9 cellular contexts compared by ENCODE assay signal in the genomic region with DNA sequence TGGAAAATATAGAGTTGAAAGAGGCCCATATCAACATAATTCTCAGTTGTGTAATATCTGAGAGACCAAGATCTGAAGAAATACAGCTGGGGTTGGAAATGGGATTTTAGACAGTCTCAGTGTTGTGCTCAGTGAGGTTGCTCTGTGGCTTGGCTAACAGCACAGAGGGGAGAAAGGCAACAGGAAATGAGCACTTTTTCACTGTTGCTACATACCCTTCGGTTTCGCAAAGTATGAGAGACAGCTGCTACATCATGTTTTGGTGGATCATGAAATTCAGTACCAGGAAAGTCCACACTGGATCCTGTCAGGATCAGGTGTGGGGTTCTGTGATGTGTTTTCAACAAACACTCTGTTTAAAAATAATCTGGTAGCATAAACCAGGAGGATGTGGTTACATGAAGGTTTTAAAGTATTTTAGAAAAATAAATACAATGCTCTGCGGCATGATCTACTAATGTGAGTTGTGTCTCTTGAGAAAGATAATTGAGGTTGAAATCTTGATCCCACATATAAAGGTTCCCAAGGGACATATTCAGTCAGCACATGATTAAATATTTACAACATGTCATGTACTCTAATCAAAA. TPM values are rescaled to one million over a fixed set of nuclear protein-coding genes. Genes with fewer than 3 reads are reported as not detected.
DNase-seq lines count a peak whose midpoint lies in the region; ATAC-seq and TF ChIP-seq lines count a peak whose summit lies in the region.
"Had no signal": no experiment of that assay in that cellular context is flagged by ENCODE, and none has a peak within 500 bp of the region (broad histone marks: within the 10 kb centered on the region; RNA-seq: fewer than 3 reads in every experiment).

No MANE protein-coding gene starts in this region.

- no peaks in the 10 kb centered on the region for H3K27me3 ChIP-seq in SK-N-SH (ENCODE audit: insufficient read depth)
- H3K27me3 ChIP-seq in gastroesophageal sphincter, result no peaks in the 10 kb centered on the region

- H3K4me1 ChIP-seq in SK-N-SH (ENCODE audit: control insufficient read depth in 1 of 2, insufficient read depth in 2 of 2, low read depth in 1 of 2, low read length in 1 of 2), result peaks cover 0 to 7% of the 10 kb centered on the region in 2 experiments; a peak in 2 of 4 replicates
- H3K4me1 ChIP-seq in gastroesophageal sphincter, result peaks cover 0 to 3% (median 0%) of the 10 kb centered on the region in 3 donors
- H3K4me1 ChIP-seq: A549 had no signal

- CTCF ChIA-PET in SK-N-SH (lab: Yijun Ruan, JAX), result interaction anchor here (1.5 kb wide), 1 partner anchor 75 kb away, joined by 3 read pairs; no protein-coding TSS in a partner anchor

- H3K27ac ChIP-seq in SK-N-SH (ENCODE audit: low read depth in 2 of 2, low read length in 1 of 2) (no peak overlapping the region), gastroesophageal sphincter (peak overlapping the region in 3 of 4 donors; percentile 16 to 44 (median 33))
- H3K27ac ChIP-seq: A549 had no signal

- no peaks in the 10 kb centered on the region for H3K79me2 ChIP-seq in SK-N-SH (ENCODE audit: insufficient read depth)

- no peak for TF ChIP-seq POLR2A in gastroesophageal sphincter (IDR thresholded peaks at IDR 0.05)

- H3K36me3 ChIP-seq in SK-N-SH (replicated peaks in 1 of 2; ENCODE audit: control insufficient read depth in 1 of 2, insufficient read depth in 2 of 2, low read length in 1 of 2) (no peaks in the 10 kb centered on the region), gastroesophageal sphincter (no peaks in the 10 kb centered on the region)

- POLR2A ChIA-PET in SK-N-SH (lab: Yijun Ruan, JAX), result no interaction called here

- no peaks in the 10 kb centered on the region for H3F3A ChIP-seq in SK-N-SH (replicated peaks; ENCODE audit: insufficient read depth)

- H3K9me3 Mint-ChIP-seq in endothelial cell (ENCODE audit: unreplicated experiment), result no peaks in the 10 kb centered on the region

- H4K20me1 ChIP-seq in SK-N-SH (ENCODE audit: insufficient read depth), result no peaks in the 10 kb centered on the region

- no peak overlapping the region for H3K9ac ChIP-seq in SK-N-SH

- H2AFZ ChIP-seq in SK-N-SH (ENCODE audit: low read depth), result 0 out of 2 replicates have a peak overlapping the region, but pooled peaks have one; percentile 6

- H3K27me3 Mint-ChIP-seq in endothelial cell (ENCODE audit: unreplicated experiment), result peaks cover 2% of the 10 kb centered on the region

- H3K4me2 ChIP-seq in SK-N-SH, result no peak overlapping the region
- H3K4me2 ChIP-seq: A549 had no signal

- H3K9me3 ChIP-seq in SK-N-SH (no peaks in the 10 kb centered on the region), gastroesophageal sphincter (no peaks in the 10 kb centered on the region)
- H3K9me3 ChIP-seq: A549 had no signal

- H3K4me3 Mint-ChIP-seq in endothelial cell (ENCODE audit: unreplicated experiment), result no peak overlapping the region

- no peak for ATAC-seq in SK-N-SH treated with all-trans-retinoic acid at 6 μM for 48 hours
- peak; percentile 92 for ATAC-seq in HG02642 (IDR thresholded peaks at IDR 0.05; ENCODE audit: poor library complexity, unreplicated experiment)
- ATAC-seq in gastroesophageal sphincter, result peak; percentile 95
- ATAC-seq: A549 had no signal

- TF ChIP-seq EP300 in SK-N-SH (IDR thresholded peaks at IDR 0.05; ENCODE audit: borderline replicate concordance in 1 of 2, low read depth in 1 of 2, low read length in 1 of 2) (no peak), gastroesophageal sphincter (IDR thresholded peaks at IDR 0.05) (no peak)

- no peak overlapping the region for H3K4me3 ChIP-seq in SK-N-SH (ENCODE audit: low read depth in 2 of 2, low read length in 1 of 2)
- no peak overlapping the region for H3K4me3 ChIP-seq in gastroesophageal sphincter
- H3K4me3 ChIP-seq: A549 had no signal

- no peaks in the 10 kb centered on the region for H3K9me2 ChIP-seq in SK-N-SH

- DNase-seq in SK-N-SH (no peak), NCI-H2171 treated with DMSO at 0.1 percent for 48 hours (lab: John Stamatoyannopoulos, UW) (peak; percentile 50), SW480 (ENCODE audit: low spot score) (no peak), endothelial cell (ENCODE audit: low spot score) (no peak), NCI-H2227 (lab: John Stamatoyannopoulos, UW; ENCODE audit: unreplicated experiment) (no peak)

- 81% methylated on average over 3 of the region's 3 CpGs for WGBS in SK-N-SH (ENCODE audit: low lambda C conversion rate)
- 63 to 64% methylated on average over 2 to 3 of the region's 3 CpGs for WGBS in gastroesophageal sphincter (ENCODE audit: low coverage in 1 of 2), 2 donors

- TF ChIP-seq CTCF in SK-N-SH (IDR thresholded peaks at IDR 0.05) (no peak), gastroesophageal sphincter (IDR thresholded peaks at IDR 0.05) (no peak), endothelial cell (IDR thresholded peaks at IDR 0.05; ENCODE audit: unreplicated experiment) (no peak)

- H3K27ac Mint-ChIP-seq in endothelial cell (ENCODE audit: unreplicated experiment), result no peak overlapping the region

- H3K4me1 Mint-ChIP-seq in endothelial cell (ENCODE audit: unreplicated experiment), result no peaks in the 10 kb centered on the region

- TF ChIP-seq RAD21 in SK-N-SH (IDR thresholded peaks at IDR 0.05; ENCODE audit: low read length), result no peak

- no peaks in the 10 kb centered on the region for H3K36me3 Mint-ChIP-seq in endothelial cell (ENCODE audit: low read depth, unreplicated experiment)

TF ChIP-seq in SK-N-SH, 30 proteins besides CTCF, POLR2A, EP300 and RAD21:
- TF ChIP-seq TAF1 (IDR thresholded peaks at IDR 0.05; ENCODE audit: borderline replicate concordance, low read depth, low read length) (no peak), CHD2 (IDR thresholded peaks at IDR 0.05; ENCODE audit: low read length, partially characterized antibody) (no peak), TCF12 (IDR thresholded peaks at IDR 0.05) (no peak), SMC3 (IDR thresholded peaks at IDR 0.05; ENCODE audit: low read depth, low read length) (no peak)

TF ChIP-seq in SK-N-SH treated with all-trans-retinoic acid at 6 μM for 48 hours, 23 proteins besides CTCF, POLR2A, EP300 and RAD21 (continues in another document):
- no peak for TF ChIP-seq ZC3H10 (CRISPR knock-in tag; IDR thresholded peaks at IDR 0.05)
- TF ChIP-seq GLIS3 (CRISPR knock-in tag; IDR thresholded peaks at IDR 0.05), result no peak
- no peak for TF ChIP-seq OSR1 (CRISPR knock-in tag; IDR thresholded peaks at IDR 0.05)
- TF ChIP-seq, protein P1, sequence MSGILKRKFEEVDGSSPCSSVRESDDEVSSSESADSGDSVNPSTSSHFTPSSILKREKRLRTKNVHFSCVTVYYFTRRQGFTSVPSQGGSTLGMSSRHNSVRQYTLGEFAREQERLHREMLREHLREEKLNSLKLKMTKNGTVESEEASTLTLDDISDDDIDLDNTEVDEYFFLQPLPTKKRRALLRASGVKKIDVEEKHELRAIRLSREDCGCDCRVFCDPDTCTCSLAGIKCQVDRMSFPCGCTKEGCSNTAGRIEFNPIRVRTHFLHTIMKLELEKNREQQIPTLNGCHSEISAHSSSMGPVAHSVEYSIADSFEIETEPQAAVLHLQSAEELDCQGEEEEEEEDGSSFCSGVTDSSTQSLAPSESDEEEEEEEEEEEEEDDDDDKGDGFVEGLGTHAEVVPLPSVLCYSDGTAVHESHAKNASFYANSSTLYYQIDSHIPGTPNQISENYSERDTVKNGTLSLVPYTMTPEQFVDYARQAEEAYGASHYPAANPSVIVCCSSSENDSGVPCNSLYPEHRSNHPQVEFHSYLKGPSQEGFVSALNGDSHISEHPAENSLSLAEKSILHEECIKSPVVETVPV (CRISPR knock-in tag; IDR thresholded peaks at IDR 0.05), result no peak
- no peak for TF ChIP-seq BACH2 (CRISPR knock-in tag; IDR thresholded peaks at IDR 0.05; ENCODE audit: borderline replicate concordance)
- no peak for TF ChIP-seq ZFP30 (CRISPR knock-in tag; IDR thresholded peaks at IDR 0.05)
- no peak for TF ChIP-seq TSHZ2 (CRISPR knock-in tag; IDR thresholded peaks at IDR 0.05)
- TF ChIP-seq TOX (CRISPR knock-in tag; IDR thresholded peaks at IDR 0.05; ENCODE audit: borderline replicate concordance), result no peak
- TF ChIP-seq ZNF565 (CRISPR knock-in tag; conservative IDR thresholded peaks at IDR 0.05; ENCODE audit: low read depth), result no peak
- TF ChIP-seq ZFP3 (CRISPR knock-in tag; IDR thresholded peaks at IDR 0.05), result no peak
- TF ChIP-seq ESRRG (CRISPR knock-in tag; IDR thresholded peaks at IDR 0.05), result no peak

RNA-seq across cellular contexts. Expression of gene GPR88, which starts 6.9 kb away (rescaled TPM):
- 0.03 TPM in 2 replicates for polyA plus RNA-seq in SK-N-SH (2012; rRNA removed)
- polyA plus RNA-seq in SK-N-SH (2012; cell fraction: cytosol; rRNA removed), result 0.05 and 0.07 TPM in 2 replicates
- 0.02 TPM in 1 of 2 replicates, not detected in the other for polyA plus RNA-seq in SK-N-SH (2012; cell fraction: nucleus; rRNA removed)
- total RNA-seq in gastroesophageal sphincter (1 to 10 TPM in 1 of 4 donors, under 1 TPM in 3; 0.30 to 2.3 (median 0.57) TPM), endothelial cell (ENCODE audit: unreplicated experiment) (not detected)
- polyA plus RNA-seq: A549 had no signal

Comparison
In these comparisons a context has a peak if more than half of its experiments do, and no peak if none do; other contexts are left out.
1. H3K27ac ChIP-seq: peak in gastroesophageal sphincter (3 of 4); none in SK-N-SH (0 of 2).